16 cellular contexts compared by ENCODE assay signal in genomic region chr3:133439563-133439962, GRCh38. TPM values are rescaled to one million over a fixed set of nuclear protein-coding genes. Genes with fewer than 3 reads are reported as not detected.
DNase-seq lines count a peak whose midpoint lies in the region; ATAC-seq and TF ChIP-seq lines count a peak whose summit lies in the region.
"Had no signal": no experiment of that assay in that cellular context is flagged by ENCODE, and none has a peak within 500 bp of the region (broad histone marks: within the 10 kb centered on the region; RNA-seq: fewer than 3 reads in every experiment).

No MANE protein-coding gene starts in this region.

- H3K36me3 Mint-ChIP-seq in activated CD8-positive, alpha-beta memory T cell treated with anti-CD3 and anti-CD28 coated beads, Interleukin-2, amount 10 ng/mL, durations not matched to agents 7 days and 5 days: peaks cover 14% of the 10 kb centered on the region
- H3K36me3 Mint-ChIP-seq in activated T-helper 1 cell treated with anti-CD3 and anti-CD28 coated beads, Interleukin-12 subunit alpha, Interleukin-12 subunit beta, Interleukin-2, Interleukin-4 antibody, amounts not matched to agents 30 ng/mL and 10 ng/mL and 1 ng/mL, durations not matched to agents 14 hours and 24 hours and 36 hours (ENCODE audit: low read depth): peaks cover 8% of the 10 kb centered on the region
- H3K36me3 Mint-ChIP-seq in nephron progenitor cell (ENCODE audit: low read depth): peaks cover 13% of the 10 kb centered on the region

- TF ChIP-seq POLR2A in esophagus muscularis mucosa (IDR thresholded peaks at IDR 0.05; ENCODE audit: low read depth): no peak

- H3K4me1 Mint-ChIP-seq in activated CD8-positive, alpha-beta memory T cell treated with anti-CD3 and anti-CD28 coated beads, Interleukin-2, amount 10 ng/mL, durations not matched to agents 7 days and 5 days: peaks cover 32% of the 10 kb centered on the region
- peaks cover 35% of the 10 kb centered on the region for H3K4me1 Mint-ChIP-seq in activated T-helper 1 cell treated with anti-CD3 and anti-CD28 coated beads, Interleukin-12 subunit alpha, Interleukin-12 subunit beta, Interleukin-2, Interleukin-4 antibody, amounts not matched to agents 30 ng/mL and 10 ng/mL and 1 ng/mL, durations not matched to agents 14 hours and 24 hours and 36 hours (ENCODE audit: low read depth)
- peaks cover 11% of the 10 kb centered on the region for H3K4me1 Mint-ChIP-seq in nephron progenitor cell

- no peaks in the 10 kb centered on the region for H3K9me3 ChIP-seq in esophagus muscularis mucosa

- H3K27me3 Mint-ChIP-seq in activated CD8-positive, alpha-beta memory T cell treated with anti-CD3 and anti-CD28 coated beads, Interleukin-2, amount 10 ng/mL, durations not matched to agents 7 days and 5 days: no peaks in the 10 kb centered on the region
- peaks cover 3% of the 10 kb centered on the region for H3K27me3 Mint-ChIP-seq in activated T-helper 1 cell treated with anti-CD3 and anti-CD28 coated beads, Interleukin-12 subunit alpha, Interleukin-12 subunit beta, Interleukin-2, Interleukin-4 antibody, amounts not matched to agents 30 ng/mL and 10 ng/mL and 1 ng/mL, durations not matched to agents 14 hours and 24 hours and 36 hours (ENCODE audit: insufficient read depth)
- H3K27me3 Mint-ChIP-seq in nephron progenitor cell (ENCODE audit: low read depth, poor library complexity): peaks cover 10% of the 10 kb centered on the region

- no peak overlapping the region for H3K27ac ChIP-seq in esophagus muscularis mucosa (replicated peaks in 1 of 4)
- H3K27ac ChIP-seq: 22Rv1, BLaER1, GM23248 had no signal

- CTCF ChIA-PET in activated CD8-positive, alpha-beta memory T cell treated with anti-CD3 and anti-CD28 coated beads, Interleukin-2, amount 10 ng/mL, durations not matched to agents 7 days and 5 days (lab: Charles Lee): no interaction called here

- no peak overlapping the region for H3K4me3 ChIP-seq in esophagus muscularis mucosa
- H3K4me3 ChIP-seq: BLaER1, GM12878, GM23248 had no signal

- ATAC-seq in activated CD8-positive, alpha-beta memory T cell treated with anti-CD3 and anti-CD28 coated beads, Interleukin-2, amount 10 ng/mL, durations not matched to agents 7 days and 5 days: no peak
- no peak for ATAC-seq in HG02759 (IDR thresholded peaks at IDR 0.05; ENCODE audit: unreplicated experiment)
- ATAC-seq: GM12878, HCT116 had no signal

- intact Hi-C loops in activated T-helper 1 cell treated with anti-CD3 and anti-CD28 coated beads, Interleukin-12 subunit alpha, Interleukin-12 subunit beta, Interleukin-2, Interleukin-4 antibody, amounts not matched to agents 30 ng/mL and 10 ng/mL and 1 ng/mL, durations not matched to agents 14 hours and 24 hours and 36 hours (cut with micrococcal nuclease): no loop called here
- intact Hi-C loops in esophagus muscularis mucosa (cut with DNase I): loop anchor here (10.0 kb wide), 1 partner anchor 135 kb away; the partner anchor contains the start of gene CDV3

- DNase-seq in activated CD8-positive, alpha-beta memory T cell treated with anti-CD3 and anti-CD28 coated beads, Interleukin-2, amount 10 ng/mL, durations not matched to agents 7 days and 5 days: no peak
- DNase-seq in activated CD8-positive, alpha-beta memory T cell treated with anti-CD3 and anti-CD28 coated beads, Interleukin-2, amount 50 U/mL, for 48 hours: no peak
- DNase-seq in activated T-helper 1 cell treated with anti-CD3 and anti-CD28 coated beads, Interleukin-12 subunit alpha, Interleukin-12 subunit beta, Interleukin-2, Interleukin-4 antibody, amounts not matched to agents 30 ng/mL and 10 ng/mL and 1 ng/mL, durations not matched to agents 14 hours and 24 hours and 36 hours (ENCODE audit: low spot score): no peak
- DNase-seq in nephron progenitor cell (no peak), esophagus muscularis mucosa (ENCODE audit: extremely low spot score) (no peak), SK-N-DZ (ENCODE audit: low spot score) (no peak)
- DNase-seq: DMS79, GM23248 had no signal

- TF ChIP-seq EP300 in esophagus muscularis mucosa (IDR thresholded peaks at IDR 0.05): no peak

- WGBS in esophagus muscularis mucosa: 91% methylated on average over 2 of the region's 2 CpGs

- TF ChIP-seq CTCF in nephron progenitor cell (IDR thresholded peaks at IDR 0.05) (no peak), esophagus muscularis mucosa (IDR thresholded peaks at IDR 0.05) (no peak)

- no peaks in the 10 kb centered on the region for H3K27me3 ChIP-seq in esophagus muscularis mucosa
- H3K27me3 ChIP-seq: BLaER1 had no signal

- H3K36me3 ChIP-seq in esophagus muscularis mucosa: no peaks in the 10 kb centered on the region
- H3K36me3 ChIP-seq: BLaER1 had no signal

- H3K4me1 ChIP-seq in esophagus muscularis mucosa: peaks cover 0 to 13% (median 10%) of the 10 kb centered on the region in 4 donors

- H3K4me3 Mint-ChIP-seq in activated CD8-positive, alpha-beta memory T cell treated with anti-CD3 and anti-CD28 coated beads, Interleukin-2, amount 10 ng/mL, durations not matched to agents 7 days and 5 days: no peak overlapping the region
- H3K4me3 Mint-ChIP-seq in activated T-helper 1 cell treated with anti-CD3 and anti-CD28 coated beads, Interleukin-12 subunit alpha, Interleukin-12 subunit beta, Interleukin-2, Interleukin-4 antibody, amounts not matched to agents 30 ng/mL and 10 ng/mL and 1 ng/mL, durations not matched to agents 14 hours and 24 hours and 36 hours: no peak overlapping the region
- H3K4me3 Mint-ChIP-seq in nephron progenitor cell: no peak overlapping the region

- peaks cover 6% of the 10 kb centered on the region for H3K9me3 Mint-ChIP-seq in activated CD8-positive, alpha-beta memory T cell treated with anti-CD3 and anti-CD28 coated beads, Interleukin-2, amount 10 ng/mL, durations not matched to agents 7 days and 5 days (ENCODE audit: low read depth)
- H3K9me3 Mint-ChIP-seq in activated T-helper 1 cell treated with anti-CD3 and anti-CD28 coated beads, Interleukin-12 subunit alpha, Interleukin-12 subunit beta, Interleukin-2, Interleukin-4 antibody, amounts not matched to agents 30 ng/mL and 10 ng/mL and 1 ng/mL, durations not matched to agents 14 hours and 24 hours and 36 hours: peaks cover 9% of the 10 kb centered on the region
- peaks cover 14% of the 10 kb centered on the region for H3K9me3 Mint-ChIP-seq in nephron progenitor cell

- peak overlapping the region; percentile 3 for H3K27ac Mint-ChIP-seq in activated CD8-positive, alpha-beta memory T cell treated with anti-CD3 and anti-CD28 coated beads, Interleukin-2, amount 10 ng/mL, durations not matched to agents 7 days and 5 days
- peak overlapping the region; percentile 20 for H3K27ac Mint-ChIP-seq in activated T-helper 1 cell treated with anti-CD3 and anti-CD28 coated beads, Interleukin-12 subunit alpha, Interleukin-12 subunit beta, Interleukin-2, Interleukin-4 antibody, amounts not matched to agents 30 ng/mL and 10 ng/mL and 1 ng/mL, durations not matched to agents 14 hours and 24 hours and 36 hours
- H3K27ac Mint-ChIP-seq in nephron progenitor cell: peak overlapping the region; percentile 65

RNA-seq across cellular contexts. Expression of gene BFSP2, which starts 39.7 kb away (rescaled TPM):
- 1 to 10 TPM; 1.2 to 2.1 TPM for total RNA-seq in activated CD8-positive, alpha-beta memory T cell treated with anti-CD3 and anti-CD28 coated beads, Interleukin-2, amount 10 ng/mL, durations not matched to agents 7 days and 5 days
- not detected in 2 replicates for total RNA-seq in activated T-helper 1 cell treated with anti-CD3 and anti-CD28 coated beads, Interleukin-12 subunit alpha, Interleukin-12 subunit beta, Interleukin-2, Interleukin-4 antibody, amounts not matched to agents 30 ng/mL and 10 ng/mL and 1 ng/mL, durations not matched to agents 14 hours and 24 hours and 36 hours
- total RNA-seq in esophagus muscularis mucosa: not detected
- polyA plus RNA-seq in SK-N-DZ (2014; cell fraction: cytosol; rRNA removed): not detected in 2 replicates
- polyA plus RNA-seq in SK-N-DZ (2014; cell fraction: nucleus; rRNA removed): not detected in 2 replicates
- total RNA-seq: A673, G401, GM23248, HT1080 had no signal
- polyA plus RNA-seq: GM23248 had no signal

Comparison
In these comparisons a context has a peak if more than half of its experiments do, and no peak if none do; other contexts are left out.
1. H3K27ac Mint-ChIP-seq: peak in every context shown above with its lines; median percentile 65 in nephron progenitor cell; 20 in activated T-helper 1 cell treated with anti-CD3 and anti-CD28 coated beads, Interleukin-12 subunit alpha, Interleukin-12 subunit beta, Interleukin-2, Interleukin-4 antibody, amounts not matched to agents 30 ng/mL and 10 ng/mL and 1 ng/mL, durations not matched to agents 14 hours and 24 hours and 36 hours; 3 in activated CD8-positive, alpha-beta memory T cell treated with anti-CD3 and anti-CD28 coated beads, Interleukin-2, amount 10 ng/mL, durations not matched to agents 7 days and 5 days.